In the genomic region with DNA sequence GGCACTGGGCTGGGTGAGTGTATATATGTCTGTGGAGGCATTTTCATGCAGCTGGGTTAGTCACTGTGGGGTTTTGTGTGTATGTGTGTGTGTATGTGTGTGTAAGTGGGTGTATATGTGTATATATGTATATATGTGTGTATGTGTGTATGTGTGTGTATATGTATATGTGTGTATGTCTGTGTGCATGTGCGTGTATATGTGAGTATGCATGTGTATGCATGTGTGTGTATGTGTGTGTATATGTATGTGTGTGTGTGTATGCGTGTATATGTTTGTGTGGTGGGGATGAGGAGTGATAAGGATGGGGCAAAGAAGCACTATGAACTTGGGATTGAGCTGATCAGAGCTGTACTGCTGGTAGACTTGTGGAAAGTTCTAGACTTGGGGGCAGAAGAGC, we compare ENCODE assay signal across 19 cellular contexts. TPM values are rescaled to one million over a fixed set of nuclear protein-coding genes. Genes with fewer than 3 reads are reported as not detected.
A peak's percentile ranks its signal among the peaks of the same experiment; 100 is the strongest.
DNase-seq lines count a peak whose midpoint lies in the region; ATAC-seq, FAIRE-seq and TF ChIP-seq lines count a peak whose summit lies in the region.
"Had no signal": no experiment of that assay in that cellular context is flagged by ENCODE, and none has a peak within 500 bp of the region (broad histone marks: within the 10 kb centered on the region; RNA-seq: fewer than 3 reads in every experiment).

No MANE protein-coding gene starts in this region.

- no TSS peak for BruUV-seq in Panc1 (replicated peaks; lab: Mats Ljungman, UMichigan)

- H3K4me1 Mint-ChIP-seq in activated CD4-positive, alpha-beta T cell treated with anti-CD3 and anti-CD28 coated beads for 36 hours, result peaks cover 17% of the 10 kb centered on the region

- H3K4me3 ChIP-seq in Panc1 (ENCODE audit: low read depth in 2 of 2, low read length in 2 of 2) (no peak overlapping the region), bronchial epithelial cell (ENCODE audit: low read depth, low read length) (no peak overlapping the region), thoracic aorta (no peak overlapping the region), vagina (no peak overlapping the region)
- H3K4me3 ChIP-seq: BLaER1 treated with 17β-estradiol and CSF1 and Interleukin-3, amounts not matched to agents 10 nM and 100 nM; MG63; PC-9 had no signal

- peak overlapping the region; percentile 7 for H3K27ac Mint-ChIP-seq in activated CD4-positive, alpha-beta T cell treated with anti-CD3 and anti-CD28 coated beads for 36 hours

- peak; percentile 83 for FAIRE-seq in bronchial epithelial cell (lab: Jason Lieb, UNC)

- TF ChIP-seq POLR2A in vagina (IDR thresholded peaks at IDR 0.05), result no peak

- CTCF ChIA-PET in activated CD4-positive, alpha-beta T cell treated with anti-CD3 and anti-CD28 coated beads for 36 hours (lab: Charles Lee), result interaction anchor here (0.9 to 1.4 kb wide), 6 partner anchors 8 to 103 kb away, joined by 3 to 11 read pairs (median 4); no protein-coding TSS in a partner anchor
- CTCF ChIA-PET in Panc1 (lab: Charles Lee), result interaction anchor here (0.7 kb wide), 1 partner anchor 221 kb away, joined by 5 read pairs; no protein-coding TSS in a partner anchor

- no peaks in the 10 kb centered on the region for H3K27me3 ChIP-seq in Panc1 (ENCODE audit: control insufficient read depth, insufficient read depth, low read length)
- H3K27me3 ChIP-seq in bronchial epithelial cell (ENCODE audit: control insufficient read depth, insufficient read depth, low read length), result peaks cover 2% of the 10 kb centered on the region
- H3K27me3 ChIP-seq in thoracic aorta (replicated peaks; ENCODE audit: insufficient read depth), result no peaks in the 10 kb centered on the region
- H3K27me3 ChIP-seq in vagina, result no peaks in the 10 kb centered on the region
- H3K27me3 ChIP-seq: BLaER1 treated with 17β-estradiol and CSF1 and Interleukin-3, amounts not matched to agents 10 nM and 100 nM had no signal

- H3K9me3 ChIP-seq in Panc1 (ENCODE audit: control insufficient read depth, insufficient read depth, low read depth, low read length) (no peaks in the 10 kb centered on the region), thoracic aorta (no peaks in the 10 kb centered on the region), vagina (no peaks in the 10 kb centered on the region)
- H3K9me3 ChIP-seq: BLaER1 treated with 17β-estradiol and CSF1 and Interleukin-3, amounts not matched to agents 10 nM and 100 nM; MG63 had no signal

- H3K36me3 ChIP-seq in Panc1 (ENCODE audit: control insufficient read depth, insufficient read depth, low read length) (no peaks in the 10 kb centered on the region), bronchial epithelial cell (ENCODE audit: control insufficient read depth, insufficient read depth, low read length) (no peaks in the 10 kb centered on the region), thoracic aorta (no peaks in the 10 kb centered on the region), vagina (no peaks in the 10 kb centered on the region)
- H3K36me3 ChIP-seq: BLaER1 treated with 17β-estradiol and CSF1 and Interleukin-3, amounts not matched to agents 10 nM and 100 nM; MG63 had no signal

- H3K27ac ChIP-seq in Panc1 (ENCODE audit: low read length), result peak overlapping the region; percentile 29; the same call in 1 of the 2 replicates
- peak overlapping the region; percentile 31 to 42 for H3K27ac ChIP-seq in thoracic aorta
- no peak overlapping the region for H3K27ac ChIP-seq in vagina
- H3K27ac ChIP-seq: BLaER1 treated with 17β-estradiol and CSF1 and Interleukin-3, amounts not matched to agents 10 nM and 100 nM; HL-60; PC-9 had no signal

- DNase-seq in activated CD4-positive, alpha-beta T cell treated with anti-CD3 and anti-CD28 coated beads for 36 hours, result no peak
- no peak for DNase-seq in activated CD4-positive, alpha-beta T cell treated with anti-CD3 and anti-CD28 coated beads, Interleukin-2, amount 50 U/mL, for 48 hours
- no peak for DNase-seq in Panc1 (ENCODE audit: low read depth, low spot score)
- no peak for DNase-seq in bronchial epithelial cell (ENCODE audit: low read depth)
- DNase-seq in thoracic aorta (ENCODE audit: low spot score), result no peak
- DNase-seq in vagina (ENCODE audit: extremely low spot score in 2 of 2), result no peak
- DNase-seq: 8988T, GOT3, MG63, NCI-H1105, NCI-H1694 treated with DMSO at 0.1 percent for 48 hours, NCI-H446, NCI-H748 treated with DMSO at 0.1 percent for 48 hours had no signal

- H3K27me3 Mint-ChIP-seq in activated CD4-positive, alpha-beta T cell treated with anti-CD3 and anti-CD28 coated beads for 36 hours, result no peaks in the 10 kb centered on the region

- intact Hi-C loops in activated CD4-positive, alpha-beta T cell treated with anti-CD3 and anti-CD28 coated beads for 36 hours (cut with DNase I, micrococcal nuclease), result no loop called here
- intact Hi-C loops in Panc1 (cut with micrococcal nuclease; ENCODE audit: unreplicated experiment) (no loop called here), vagina (cut with DNase I) (no loop called here)

- H3K36me3 Mint-ChIP-seq in activated CD4-positive, alpha-beta T cell treated with anti-CD3 and anti-CD28 coated beads for 36 hours (ENCODE audit: low read depth), result no peaks in the 10 kb centered on the region

- in situ Hi-C loops in Panc1 (cut with HindIII; ENCODE audit: low pct_unique_long_range_greater_than_20kb, low sequenced_read_pairs), result no loop called here

- no peak for ATAC-seq in activated CD4-positive, alpha-beta T cell treated with anti-CD3 and anti-CD28 coated beads for 36 hours
- ATAC-seq in Panc1 (no peak), thoracic aorta (ENCODE audit: insufficient number of reproducible peaks, low FRiP score, low read depth) (no peak), GM19397 (IDR thresholded peaks at IDR 0.05; ENCODE audit: unreplicated experiment) (no peak), HG02759 (IDR thresholded peaks at IDR 0.05; ENCODE audit: unreplicated experiment) (no peak)
- ATAC-seq: Right ventricle myocardium inferior had no signal

- H3K4me3 Mint-ChIP-seq in activated CD4-positive, alpha-beta T cell treated with anti-CD3 and anti-CD28 coated beads for 36 hours, result no peak overlapping the region

- H3K9me3 Mint-ChIP-seq in activated CD4-positive, alpha-beta T cell treated with anti-CD3 and anti-CD28 coated beads for 36 hours (ENCODE audit: low read depth), result no peaks in the 10 kb centered on the region

- H3K4me1 ChIP-seq in Panc1 (ENCODE audit: control insufficient read depth, insufficient read depth, low read length), result peaks cover 37% of the 10 kb centered on the region
- peaks cover 27 to 69% of the 10 kb centered on the region in 2 donors for H3K4me1 ChIP-seq in thoracic aorta (ENCODE audit: control insufficient read depth in 1 of 2, low read depth in 2 of 2)
- peaks cover 12% of the 10 kb centered on the region for H3K4me1 ChIP-seq in vagina

- no peak for TF ChIP-seq CTCF in Panc1 (IDR thresholded peaks at IDR 0.05)
- TF ChIP-seq CTCF in bronchial epithelial cell (IDR thresholded peaks at IDR 0.05; ENCODE audit: insufficient read depth, low read length, severe bottlenecking), result no peak
- TF ChIP-seq CTCF in thoracic aorta (IDR thresholded peaks at IDR 0.05), result no peak
- no peak for TF ChIP-seq CTCF in vagina (IDR thresholded peaks at IDR 0.05)

- POLR2A ChIA-PET in activated CD4-positive, alpha-beta T cell treated with anti-CD3 and anti-CD28 coated beads for 36 hours (lab: Charles Lee), result interaction anchor here (0.6 to 0.9 kb wide), 2 partner anchors 18 to 78 kb away, joined by 3 to 4 read pairs; no protein-coding TSS in a partner anchor
- POLR2A ChIA-PET in Panc1 (lab: Charles Lee), result no interaction called here

RNA-seq across cellular contexts. Expression of gene PLLP, which starts 29.0 kb away (rescaled TPM):
- total RNA-seq in activated CD4-positive, alpha-beta T cell treated with anti-CD3 and anti-CD28 coated beads for 36 hours, result under 1 TPM; 0.30 to 0.33 TPM
- total RNA-seq in Panc1 (2021; ENCODE audit: unreplicated experiment) (0.72 TPM), bronchial epithelial cell (3.3 and 13.7 TPM in 2 replicates), thoracic aorta (1 to 10 TPM; 3.1 to 8.6 TPM), vagina (44.0 TPM)
- polyA plus RNA-seq in Panc1 (2012; ENCODE audit: insufficient read length), result 5.0 TPM

RNA-seq across cellular contexts. Expression of gene CCL22, which starts 45.1 kb away (rescaled TPM):
- total RNA-seq in activated CD4-positive, alpha-beta T cell treated with anti-CD3 and anti-CD28 coated beads for 36 hours, result under 1 TPM; 0.72 to 0.91 TPM
- total RNA-seq in Panc1 (2021; ENCODE audit: unreplicated experiment) (0.39 TPM), bronchial epithelial cell (under 0.01 TPM in 1 of 2 replicates, not detected in the other), thoracic aorta (not detected), vagina (0.49 TPM)
- polyA plus RNA-seq in Panc1 (2012; ENCODE audit: insufficient read length), result not detected
- total RNA-seq: Right ventricle myocardium inferior had no signal

RNA-seq across cellular contexts. Expression of gene CX3CL1, which starts 58.8 kb away (rescaled TPM):
- not detected for total RNA-seq in activated CD4-positive, alpha-beta T cell treated with anti-CD3 and anti-CD28 coated beads for 36 hours
- 21.8 TPM for total RNA-seq in Panc1 (2021; ENCODE audit: unreplicated experiment)
- 34.8 TPM for polyA plus RNA-seq in Panc1 (2012; ENCODE audit: insufficient read length)
- under 0.01 TPM in 1 of 2 replicates, not detected in the other for total RNA-seq in bronchial epithelial cell
- total RNA-seq in thoracic aorta, result 100 to 1,000 TPM; 106 to 117 TPM
- 24.8 TPM for total RNA-seq in vagina
- total RNA-seq: PC-9 had no signal

Comparison
In these comparisons a context has a peak if more than half of its experiments do, and no peak if none do; other contexts are left out.
1. RNA of gene CX3CL1, which starts 58.8 kb away (total RNA-seq): 106 to 117 TPM in thoracic aorta, 24.8 TPM in vagina (single experiment) and 21.8 TPM in Panc1 (single experiment); not detected in activated CD4-positive, alpha-beta T cell treated with anti-CD3 and anti-CD28 coated beads for 36 hours and under 0.01 TPM in bronchial epithelial cell; every median in the first group is over 10 times any median in the second.